ENCODE assay signal across 1 cellular context in the genomic region with DNA sequence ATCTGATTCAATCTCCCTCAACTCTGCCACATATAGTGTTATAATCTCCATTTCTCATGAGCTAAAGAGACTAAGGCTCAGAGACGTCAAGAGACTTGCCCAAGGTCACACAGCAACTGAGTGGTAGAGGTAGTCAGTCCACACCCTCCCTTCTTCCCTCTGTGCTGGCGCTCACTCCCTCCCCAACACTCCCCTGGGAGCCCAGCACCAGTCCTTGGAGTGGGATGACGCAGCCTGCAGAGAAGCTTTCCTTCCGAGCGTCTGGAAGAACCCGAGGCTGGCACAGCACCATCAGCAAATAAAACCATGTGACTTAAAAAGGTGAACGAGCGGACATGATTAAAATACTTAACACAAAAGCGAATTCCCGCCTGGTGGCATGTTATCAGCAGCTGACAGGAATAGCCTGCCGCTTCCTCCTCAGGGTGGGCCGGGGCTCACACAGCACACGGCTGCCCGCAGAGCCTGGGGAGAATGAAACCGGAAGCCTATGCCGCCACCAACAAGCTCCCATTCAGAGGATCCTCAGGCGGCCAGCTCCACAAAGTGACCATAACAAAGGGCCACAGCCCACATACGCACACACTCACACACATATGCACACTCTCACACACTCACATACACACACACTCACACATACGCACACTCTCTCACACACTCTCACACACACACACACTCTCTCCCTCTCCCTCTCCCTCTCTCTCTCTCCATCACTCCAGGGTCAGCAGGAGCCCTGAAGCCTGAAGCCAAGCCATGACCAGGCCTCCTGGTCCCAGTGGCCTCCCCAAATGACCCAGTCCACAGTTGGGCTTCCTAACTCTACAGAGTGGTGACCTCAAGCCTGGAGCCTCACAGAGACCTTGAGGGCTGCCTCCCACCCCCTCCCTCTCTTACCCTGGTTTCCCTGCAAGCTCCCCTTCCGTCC.
TF ChIP-seq lines count a peak whose summit lies in the region.

No MANE protein-coding gene starts in this region.

TF ChIP-seq in K562, 482 proteins besides CTCF, POLR2A, EP300 and RAD21 (continued from another document and continues in another):
- TF ChIP-seq HDAC3 (IDR thresholded peaks at IDR 0.05; ENCODE audit: borderline replicate concordance, partially characterized antibody) (no peak), STAT5A (IDR thresholded peaks at IDR 0.05; ENCODE audit: borderline replicate concordance, low read length) (no peak), SP2 (IDR thresholded peaks at IDR 0.05; ENCODE audit: extremely low read depth, low read depth, low read length, poor library complexity, severe bottlenecking) (no peak), HSF4 (CRISPR knock-in tag; IDR thresholded peaks at IDR 0.05; ENCODE audit: borderline replicate concordance) (no peak; the same call in 1 of the 2 replicates), CXXC5 (CRISPR knock-in tag; IDR thresholded peaks at IDR 0.05) (peak; percentile 68), ZNF140 (CRISPR knock-in tag; IDR thresholded peaks at IDR 0.05) (no peak), FOXK2 (conservative IDR thresholded peaks at IDR 0.05 in 1 of 2, IDR thresholded peaks at IDR 0.05 in 1 of 2; ENCODE audit: low read depth in 2 of 2) (peak; percentile 61 to 75; a peak in 3 of 4 replicates), L3MBTL2 (IDR thresholded peaks at IDR 0.05) (peak; percentile 90), FOXP1 (CRISPR knock-in tag; IDR thresholded peaks at IDR 0.05) (no peak), EZH2 (IDR thresholded peaks at IDR 0.05; ENCODE audit: borderline replicate concordance, low read depth, low read length) (no peak), JUN (IDR thresholded peaks at IDR 0.05; ENCODE audit: borderline replicate concordance, low read depth, low read length) (no peak; the same call in 1 of the 2 replicates), JUN (CRISPR knock-in tag; IDR thresholded peaks at IDR 0.05; ENCODE audit: borderline replicate concordance) (no peak), ETS2 (tag; IDR thresholded peaks at IDR 0.05; ENCODE audit: borderline replicate concordance, poor library complexity, severe bottlenecking) (no peak)
- TF ChIP-seq, protein P1, sequence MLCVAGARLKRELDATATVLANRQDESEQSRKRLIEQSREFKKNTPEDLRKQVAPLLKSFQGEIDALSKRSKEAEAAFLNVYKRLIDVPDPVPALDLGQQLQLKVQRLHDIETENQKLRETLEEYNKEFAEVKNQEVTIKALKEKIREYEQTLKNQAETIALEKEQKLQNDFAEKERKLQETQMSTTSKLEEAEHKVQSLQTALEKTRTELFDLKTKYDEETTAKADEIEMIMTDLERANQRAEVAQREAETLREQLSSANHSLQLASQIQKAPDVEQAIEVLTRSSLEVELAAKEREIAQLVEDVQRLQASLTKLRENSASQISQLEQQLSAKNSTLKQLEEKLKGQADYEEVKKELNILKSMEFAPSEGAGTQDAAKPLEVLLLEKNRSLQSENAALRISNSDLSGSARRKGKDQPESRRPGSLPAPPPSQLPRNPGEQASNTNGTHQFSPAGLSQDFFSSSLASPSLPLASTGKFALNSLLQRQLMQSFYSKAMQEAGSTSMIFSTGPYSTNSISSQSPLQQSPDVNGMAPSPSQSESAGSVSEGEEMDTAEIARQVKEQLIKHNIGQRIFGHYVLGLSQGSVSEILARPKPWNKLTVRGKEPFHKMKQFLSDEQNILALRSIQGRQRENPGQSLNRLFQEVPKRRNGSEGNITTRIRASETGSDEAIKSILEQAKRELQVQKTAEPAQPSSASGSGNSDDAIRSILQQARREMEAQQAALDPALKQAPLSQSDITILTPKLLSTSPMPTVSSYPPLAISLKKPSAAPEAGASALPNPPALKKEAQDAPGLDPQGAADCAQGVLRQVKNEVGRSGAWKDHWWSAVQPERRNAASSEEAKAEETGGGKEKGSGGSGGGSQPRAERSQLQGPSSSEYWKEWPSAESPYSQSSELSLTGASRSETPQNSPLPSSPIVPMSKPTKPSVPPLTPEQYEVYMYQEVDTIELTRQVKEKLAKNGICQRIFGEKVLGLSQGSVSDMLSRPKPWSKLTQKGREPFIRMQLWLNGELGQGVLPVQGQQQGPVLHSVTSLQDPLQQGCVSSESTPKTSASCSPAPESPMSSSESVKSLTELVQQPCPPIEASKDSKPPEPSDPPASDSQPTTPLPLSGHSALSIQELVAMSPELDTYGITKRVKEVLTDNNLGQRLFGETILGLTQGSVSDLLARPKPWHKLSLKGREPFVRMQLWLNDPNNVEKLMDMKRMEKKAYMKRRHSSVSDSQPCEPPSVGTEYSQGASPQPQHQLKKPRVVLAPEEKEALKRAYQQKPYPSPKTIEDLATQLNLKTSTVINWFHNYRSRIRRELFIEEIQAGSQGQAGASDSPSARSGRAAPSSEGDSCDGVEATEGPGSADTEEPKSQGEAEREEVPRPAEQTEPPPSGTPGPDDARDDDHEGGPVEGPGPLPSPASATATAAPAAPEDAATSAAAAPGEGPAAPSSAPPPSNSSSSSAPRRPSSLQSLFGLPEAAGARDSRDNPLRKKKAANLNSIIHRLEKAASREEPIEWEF (CRISPR knock-in tag; IDR thresholded peaks at IDR 0.05): 0 out of 2 replicates have a peak, but pooled peaks have one; percentile 66
- TF ChIP-seq, protein P2, sequence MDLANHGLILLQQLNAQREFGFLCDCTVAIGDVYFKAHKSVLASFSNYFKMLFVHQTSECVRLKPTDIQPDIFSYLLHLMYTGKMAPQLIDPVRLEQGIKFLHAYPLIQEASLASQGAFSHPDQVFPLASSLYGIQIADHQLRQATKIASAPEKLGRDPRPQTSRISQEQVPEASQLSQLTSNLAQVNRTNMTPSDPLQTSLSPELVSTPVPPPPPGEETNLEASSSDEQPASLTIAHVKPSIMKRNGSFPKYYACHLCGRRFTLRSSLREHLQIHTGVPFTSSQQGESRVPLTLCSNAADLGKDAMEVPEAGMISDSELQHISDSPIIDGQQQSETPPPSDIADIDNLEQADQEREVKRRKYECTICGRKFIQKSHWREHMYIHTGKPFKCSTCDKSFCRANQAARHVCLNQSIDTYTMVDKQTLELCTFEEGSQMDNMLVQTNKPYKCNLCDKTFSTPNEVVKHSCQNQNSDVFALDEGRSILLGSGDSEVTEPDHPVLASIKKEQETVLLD (IDR thresholded peaks at IDR 0.05): peak; percentile 80
- TF ChIP-seq, protein P3, sequence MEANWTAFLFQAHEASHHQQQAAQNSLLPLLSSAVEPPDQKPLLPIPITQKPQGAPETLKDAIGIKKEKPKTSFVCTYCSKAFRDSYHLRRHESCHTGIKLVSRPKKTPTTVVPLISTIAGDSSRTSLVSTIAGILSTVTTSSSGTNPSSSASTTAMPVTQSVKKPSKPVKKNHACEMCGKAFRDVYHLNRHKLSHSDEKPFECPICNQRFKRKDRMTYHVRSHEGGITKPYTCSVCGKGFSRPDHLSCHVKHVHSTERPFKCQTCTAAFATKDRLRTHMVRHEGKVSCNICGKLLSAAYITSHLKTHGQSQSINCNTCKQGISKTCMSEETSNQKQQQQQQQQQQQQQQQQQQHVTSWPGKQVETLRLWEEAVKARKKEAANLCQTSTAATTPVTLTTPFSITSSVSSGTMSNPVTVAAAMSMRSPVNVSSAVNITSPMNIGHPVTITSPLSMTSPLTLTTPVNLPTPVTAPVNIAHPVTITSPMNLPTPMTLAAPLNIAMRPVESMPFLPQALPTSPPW (CRISPR knock-in tag; IDR thresholded peaks at IDR 0.05): peak; percentile 59
- TF ChIP-seq, protein P4, sequence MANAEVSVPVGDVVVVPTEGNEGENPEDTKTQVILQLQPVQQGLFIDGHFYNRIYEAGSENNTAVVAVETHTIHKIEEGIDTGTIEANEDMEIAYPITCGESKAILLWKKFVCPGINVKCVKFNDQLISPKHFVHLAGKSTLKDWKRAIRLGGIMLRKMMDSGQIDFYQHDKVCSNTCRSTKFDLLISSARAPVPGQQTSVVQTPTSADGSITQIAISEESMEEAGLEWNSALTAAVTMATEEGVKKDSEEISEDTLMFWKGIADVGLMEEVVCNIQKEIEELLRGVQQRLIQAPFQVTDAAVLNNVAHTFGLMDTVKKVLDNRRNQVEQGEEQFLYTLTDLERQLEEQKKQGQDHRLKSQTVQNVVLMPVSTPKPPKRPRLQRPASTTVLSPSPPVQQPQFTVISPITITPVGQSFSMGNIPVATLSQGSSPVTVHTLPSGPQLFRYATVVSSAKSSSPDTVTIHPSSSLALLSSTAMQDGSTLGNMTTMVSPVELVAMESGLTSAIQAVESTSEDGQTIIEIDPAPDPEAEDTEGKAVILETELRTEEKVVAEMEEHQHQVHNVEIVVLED (CRISPR knock-in tag; IDR thresholded peaks at IDR 0.05): 0 out of 2 replicates have a peak, but pooled peaks have one; percentile 8
- TF ChIP-seq, protein P5, sequence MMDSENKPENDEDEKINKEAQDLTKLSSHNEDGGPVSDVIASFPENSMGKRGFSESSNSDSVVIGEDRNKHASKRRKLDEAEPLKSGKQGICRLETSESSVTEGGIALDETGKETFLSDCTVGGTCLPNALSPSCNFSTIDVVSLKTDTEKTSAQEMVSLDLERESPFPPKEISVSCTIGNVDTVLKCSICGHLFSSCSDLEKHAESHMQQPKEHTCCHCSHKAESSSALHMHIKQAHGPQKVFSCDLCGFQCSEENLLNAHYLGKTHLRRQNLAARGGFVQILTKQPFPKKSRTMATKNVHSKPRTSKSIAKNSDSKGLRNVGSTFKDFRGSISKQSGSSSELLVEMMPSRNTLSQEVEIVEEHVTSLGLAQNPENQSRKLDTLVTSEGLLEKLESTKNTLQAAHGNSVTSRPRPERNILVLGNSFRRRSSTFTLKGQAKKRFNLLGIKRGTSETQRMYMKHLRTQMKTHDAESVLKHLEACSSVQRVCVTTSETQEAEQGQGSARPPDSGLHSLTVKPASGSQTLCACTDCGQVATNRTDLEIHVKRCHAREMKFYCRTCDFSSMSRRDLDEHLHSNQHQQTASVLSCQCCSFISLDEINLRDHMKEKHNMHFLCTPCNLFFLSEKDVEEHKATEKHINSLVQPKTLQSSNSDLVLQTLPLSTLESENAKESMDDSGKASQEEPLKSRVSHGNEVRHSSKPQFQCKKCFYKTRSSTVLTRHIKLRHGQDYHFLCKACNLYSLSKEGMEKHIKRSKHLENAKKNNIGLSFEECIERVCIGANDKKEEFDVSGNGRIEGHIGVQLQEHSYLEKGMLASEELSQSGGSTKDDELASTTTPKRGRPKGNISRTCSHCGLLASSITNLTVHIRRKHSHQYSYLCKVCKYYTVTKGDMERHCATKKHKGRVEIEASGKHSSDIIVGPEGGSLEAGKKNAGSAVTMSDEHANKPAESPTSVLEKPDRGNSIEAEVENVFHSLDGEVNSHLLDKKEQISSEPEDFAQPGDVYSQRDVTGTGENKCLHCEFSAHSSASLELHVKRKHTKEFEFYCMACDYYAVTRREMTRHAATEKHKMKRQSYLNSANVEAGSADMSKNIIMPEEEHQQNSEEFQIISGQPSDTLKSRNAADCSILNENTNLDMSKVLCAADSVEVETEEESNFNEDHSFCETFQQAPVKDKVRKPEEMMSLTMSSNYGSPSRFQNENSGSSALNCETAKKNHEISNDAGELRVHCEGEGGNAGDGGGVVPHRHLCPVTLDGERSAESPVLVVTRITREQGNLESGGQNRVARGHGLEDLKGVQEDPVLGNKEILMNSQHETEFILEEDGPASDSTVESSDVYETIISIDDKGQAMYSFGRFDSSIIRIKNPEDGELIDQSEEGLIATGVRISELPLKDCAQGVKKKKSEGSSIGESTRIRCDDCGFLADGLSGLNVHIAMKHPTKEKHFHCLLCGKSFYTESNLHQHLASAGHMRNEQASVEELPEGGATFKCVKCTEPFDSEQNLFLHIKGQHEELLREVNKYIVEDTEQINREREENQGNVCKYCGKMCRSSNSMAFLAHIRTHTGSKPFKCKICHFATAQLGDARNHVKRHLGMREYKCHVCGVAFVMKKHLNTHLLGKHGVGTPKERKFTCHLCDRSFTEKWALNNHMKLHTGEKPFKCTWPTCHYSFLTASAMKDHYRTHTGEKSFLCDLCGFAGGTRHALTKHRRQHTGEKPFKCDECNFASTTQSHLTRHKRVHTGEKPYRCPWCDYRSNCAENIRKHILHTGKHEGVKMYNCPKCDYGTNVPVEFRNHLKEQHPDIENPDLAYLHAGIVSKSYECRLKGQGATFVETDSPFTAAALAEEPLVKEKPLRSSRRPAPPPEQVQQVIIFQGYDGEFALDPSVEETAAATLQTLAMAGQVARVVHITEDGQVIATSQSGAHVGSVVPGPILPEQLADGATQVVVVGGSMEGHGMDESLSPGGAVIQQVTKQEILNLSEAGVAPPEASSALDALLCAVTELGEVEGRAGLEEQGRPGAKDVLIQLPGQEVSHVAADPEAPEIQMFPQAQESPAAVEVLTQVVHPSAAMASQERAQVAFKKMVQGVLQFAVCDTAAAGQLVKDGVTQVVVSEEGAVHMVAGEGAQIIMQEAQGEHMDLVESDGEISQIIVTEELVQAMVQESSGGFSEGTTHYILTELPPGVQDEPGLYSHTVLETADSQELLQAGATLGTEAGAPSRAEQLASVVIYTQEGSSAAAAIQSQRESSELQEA (IDR thresholded peaks at IDR 0.05; ENCODE audit: low read depth): 0 out of 2 replicates have a peak, but pooled peaks have one; percentile 54
- TF ChIP-seq, protein P6, sequence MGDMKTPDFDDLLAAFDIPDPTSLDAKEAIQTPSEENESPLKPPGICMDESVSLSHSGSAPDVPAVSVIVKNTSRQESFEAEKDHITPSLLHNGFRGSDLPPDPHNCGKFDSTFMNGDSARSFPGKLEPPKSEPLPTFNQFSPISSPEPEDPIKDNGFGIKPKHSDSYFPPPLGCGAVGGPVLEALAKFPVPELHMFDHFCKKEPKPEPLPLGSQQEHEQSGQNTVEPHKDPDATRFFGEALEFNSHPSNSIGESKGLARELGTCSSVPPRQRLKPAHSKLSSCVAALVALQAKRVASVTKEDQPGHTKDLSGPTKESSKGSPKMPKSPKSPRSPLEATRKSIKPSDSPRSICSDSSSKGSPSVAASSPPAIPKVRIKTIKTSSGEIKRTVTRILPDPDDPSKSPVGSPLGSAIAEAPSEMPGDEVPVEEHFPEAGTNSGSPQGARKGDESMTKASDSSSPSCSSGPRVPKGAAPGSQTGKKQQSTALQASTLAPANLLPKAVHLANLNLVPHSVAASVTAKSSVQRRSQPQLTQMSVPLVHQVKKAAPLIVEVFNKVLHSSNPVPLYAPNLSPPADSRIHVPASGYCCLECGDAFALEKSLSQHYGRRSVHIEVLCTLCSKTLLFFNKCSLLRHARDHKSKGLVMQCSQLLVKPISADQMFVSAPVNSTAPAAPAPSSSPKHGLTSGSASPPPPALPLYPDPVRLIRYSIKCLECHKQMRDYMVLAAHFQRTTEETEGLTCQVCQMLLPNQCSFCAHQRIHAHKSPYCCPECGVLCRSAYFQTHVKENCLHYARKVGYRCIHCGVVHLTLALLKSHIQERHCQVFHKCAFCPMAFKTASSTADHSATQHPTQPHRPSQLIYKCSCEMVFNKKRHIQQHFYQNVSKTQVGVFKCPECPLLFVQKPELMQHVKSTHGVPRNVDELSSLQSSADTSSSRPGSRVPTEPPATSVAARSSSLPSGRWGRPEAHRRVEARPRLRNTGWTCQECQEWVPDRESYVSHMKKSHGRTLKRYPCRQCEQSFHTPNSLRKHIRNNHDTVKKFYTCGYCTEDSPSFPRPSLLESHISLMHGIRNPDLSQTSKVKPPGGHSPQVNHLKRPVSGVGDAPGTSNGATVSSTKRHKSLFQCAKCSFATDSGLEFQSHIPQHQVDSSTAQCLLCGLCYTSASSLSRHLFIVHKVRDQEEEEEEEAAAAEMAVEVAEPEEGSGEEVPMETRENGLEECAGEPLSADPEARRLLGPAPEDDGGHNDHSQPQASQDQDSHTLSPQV (IDR thresholded peaks at IDR 0.05): peak; percentile 96
- TF ChIP-seq, protein P7, sequence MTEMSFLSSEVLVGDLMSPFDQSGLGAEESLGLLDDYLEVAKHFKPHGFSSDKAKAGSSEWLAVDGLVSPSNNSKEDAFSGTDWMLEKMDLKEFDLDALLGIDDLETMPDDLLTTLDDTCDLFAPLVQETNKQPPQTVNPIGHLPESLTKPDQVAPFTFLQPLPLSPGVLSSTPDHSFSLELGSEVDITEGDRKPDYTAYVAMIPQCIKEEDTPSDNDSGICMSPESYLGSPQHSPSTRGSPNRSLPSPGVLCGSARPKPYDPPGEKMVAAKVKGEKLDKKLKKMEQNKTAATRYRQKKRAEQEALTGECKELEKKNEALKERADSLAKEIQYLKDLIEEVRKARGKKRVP (CRISPR knock-in tag; IDR thresholded peaks at IDR 0.05): no peak
